22 cellular contexts compared by ENCODE assay signal in the genomic region with DNA sequence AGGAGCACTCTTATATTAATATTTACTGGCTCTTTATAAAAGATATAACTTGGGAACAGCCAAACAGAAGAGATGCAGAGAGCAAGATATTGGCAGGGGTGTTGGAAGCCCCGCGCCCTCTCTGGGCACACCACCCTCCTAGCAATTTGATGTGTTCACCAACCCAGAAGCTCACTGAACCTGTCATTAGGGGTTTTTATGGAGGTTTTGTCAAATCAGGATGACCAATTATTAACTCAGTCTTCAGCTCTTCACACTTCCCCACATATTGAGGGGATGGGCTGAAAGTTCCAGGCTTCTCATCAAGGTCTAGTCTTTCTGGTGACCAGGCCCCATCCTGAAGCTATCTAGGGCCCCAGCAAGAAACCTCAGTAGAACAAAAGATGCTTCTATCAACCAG.
"Had no signal": no experiment of that assay in that cellular context is flagged by ENCODE, and none has a peak within 500 bp of the region (broad histone marks: within the 10 kb centered on the region; RNA-seq: fewer than 3 reads in every experiment).

No MANE protein-coding gene starts in this region.

- H3K4me3 ChIP-seq: hepatocyte, lung, prostate gland, spleen, tibial artery, upper lobe of left lung, vagina had no signal

- DNase-seq: effector CD4-positive, alpha-beta T cell; foreskin melanocyte; head of caudate nucleus; kidney; left colon; left ventricle myocardium superior; mesenchymal stem cell; naive thymus-derived CD4-positive, alpha-beta T cell; nephron progenitor cell; spleen; stimulated activated CD4-positive, alpha-beta T cell treated with anti-CD3 and anti-CD28 coated beads, Interleukin-15, amount 100 ng/mL, for 24 hours; stimulated activated CD4-positive, alpha-beta T cell treated with anti-CD3 and anti-CD28 coated beads, Interleukin-1b, Interleukin-23, amount 100 ng/mL, for 48 hours; stimulated activated CD4-positive, alpha-beta T cell treated with anti-CD3 and anti-CD28 coated beads, Interleukin-4, amount 100 ng/mL, for 24 hours; tibial artery; upper lobe of left lung had no signal

- H3K9me3 ChIP-seq: prostate gland, spleen, tibial artery, upper lobe of left lung, vagina had no signal

- H3K36me3 ChIP-seq: prostate gland, spleen, tibial artery, upper lobe of left lung, vagina had no signal

- H3K27me3 ChIP-seq: hepatocyte, spleen, tibial artery, upper lobe of left lung, vagina had no signal

- H2AFZ ChIP-seq: hepatocyte, parathyroid adenoma had no signal

- ATAC-seq: left colon; left ventricle myocardium superior; naive thymus-derived CD4-positive, alpha-beta T cell; sciatic nerve; stimulated activated memory B cell treated with anti-CD40 and anti-IgM and Interleukin-4, amounts not matched to agents 10 μg/mL and 1 μg/mL and 100 μg/mL, for 72 hours had no signal

- H3K79me2 ChIP-seq: parathyroid adenoma had no signal

- H3K4me1 ChIP-seq: parathyroid adenoma, prostate gland, tibial artery, upper lobe of left lung, vagina had no signal

- H3K4me2 ChIP-seq: hepatocyte had no signal

- H3K27ac ChIP-seq: hepatocyte, parathyroid adenoma, prostate gland, spleen, tibial artery, upper lobe of left lung, vagina had no signal

- H3K9ac ChIP-seq: parathyroid adenoma had no signal
